ENCODE assay signal across 8 cellular contexts in genomic region chr14:34059925-34060746, GRCh38.
DNase-seq lines count a peak whose midpoint lies in the region; ATAC-seq and TF ChIP-seq lines count a peak whose summit lies in the region.

No MANE protein-coding gene starts in this region.

- TF ChIP-seq CTCF in AG10803 (conservative IDR thresholded peaks at IDR 0.05; ENCODE audit: low read length) (peak; percentile 16; the same call in 1 of the 2 replicates), foreskin fibroblast (IDR thresholded peaks at IDR 0.05; ENCODE audit: low read depth, low read length) (peak; percentile 13)

- peaks cover 20% of the 10 kb centered on the region for H3K27me3 Mint-ChIP-seq in activated T-helper 2 cell treated with anti-CD3 and anti-CD28 coated beads, Interferon-gamma antibody, Interleukin-2, Interleukin-4, amounts not matched to agents 10 μg/mL and 5 μg/mL and 100 μg/mL, durations not matched to agents 14 hours and 24 hours and 36 hours (ENCODE audit: low read depth)
- peaks cover 10 to 12% of the 10 kb centered on the region in 2 donors for H3K27me3 Mint-ChIP-seq in natural killer cell treated with Interleukin-12 subunit alpha and Interleukin-12 subunit beta and Interleukin-15 and Interleukin-18, amount 100 ng/mL, for 72 hours

- peak; percentile 86 for ATAC-seq in GM18868 (IDR thresholded peaks at IDR 0.05; ENCODE audit: unreplicated experiment)
- peak; percentile 75 for ATAC-seq in HG03064 (IDR thresholded peaks at IDR 0.05; ENCODE audit: low read depth, unreplicated experiment)
- peak; percentile 90 to 95 for ATAC-seq in natural killer cell treated with Interleukin-12 subunit alpha and Interleukin-12 subunit beta and Interleukin-15 and Interleukin-18, amount 100 ng/mL, for 72 hours

- peaks cover 40% of the 10 kb centered on the region for H3K4me1 Mint-ChIP-seq in activated T-helper 2 cell treated with anti-CD3 and anti-CD28 coated beads, Interferon-gamma antibody, Interleukin-2, Interleukin-4, amounts not matched to agents 10 μg/mL and 5 μg/mL and 100 μg/mL, durations not matched to agents 14 hours and 24 hours and 36 hours (ENCODE audit: low read depth)
- peaks cover 8 to 12% of the 10 kb centered on the region in 2 donors for H3K4me1 Mint-ChIP-seq in natural killer cell treated with Interleukin-12 subunit alpha and Interleukin-12 subunit beta and Interleukin-15 and Interleukin-18, amount 100 ng/mL, for 72 hours (ENCODE audit: low read depth in 2 of 2)

- H3K4me3 ChIP-seq in AG10803 (ENCODE audit: low read length) (peak overlapping the region; percentile 66), foreskin fibroblast (ENCODE audit: low read depth in 1 of 2, low read length in 2 of 2) (peak overlapping the region; percentile 58), stomach smooth muscle (ENCODE audit: low read length in 2 of 2) (peak overlapping the region; percentile 66 to 83)

- H3K4me1 ChIP-seq in stomach smooth muscle (ENCODE audit: control insufficient read depth, insufficient read depth, low read length): peaks cover 31% of the 10 kb centered on the region

- peak overlapping the region; percentile 86 for H3K27ac Mint-ChIP-seq in activated T-helper 2 cell treated with anti-CD3 and anti-CD28 coated beads, Interferon-gamma antibody, Interleukin-2, Interleukin-4, amounts not matched to agents 10 μg/mL and 5 μg/mL and 100 μg/mL, durations not matched to agents 14 hours and 24 hours and 36 hours
- peak overlapping the region; percentile 55 to 76 for H3K27ac Mint-ChIP-seq in natural killer cell treated with Interleukin-12 subunit alpha and Interleukin-12 subunit beta and Interleukin-15 and Interleukin-18, amount 100 ng/mL, for 72 hours

- H3K4me3 Mint-ChIP-seq in activated T-helper 2 cell treated with anti-CD3 and anti-CD28 coated beads, Interferon-gamma antibody, Interleukin-2, Interleukin-4, amounts not matched to agents 10 μg/mL and 5 μg/mL and 100 μg/mL, durations not matched to agents 14 hours and 24 hours and 36 hours (ENCODE audit: low read depth): peak overlapping the region; percentile 83
- H3K4me3 Mint-ChIP-seq in natural killer cell treated with Interleukin-12 subunit alpha and Interleukin-12 subunit beta and Interleukin-15 and Interleukin-18, amount 100 ng/mL, for 72 hours: peak overlapping the region; percentile 79

- H3K36me3 Mint-ChIP-seq in activated T-helper 2 cell treated with anti-CD3 and anti-CD28 coated beads, Interferon-gamma antibody, Interleukin-2, Interleukin-4, amounts not matched to agents 10 μg/mL and 5 μg/mL and 100 μg/mL, durations not matched to agents 14 hours and 24 hours and 36 hours (ENCODE audit: low read depth): no peaks in the 10 kb centered on the region
- H3K36me3 Mint-ChIP-seq in natural killer cell treated with Interleukin-12 subunit alpha and Interleukin-12 subunit beta and Interleukin-15 and Interleukin-18, amount 100 ng/mL, for 72 hours: no peaks in the 10 kb centered on the region

- DNase-seq in AG10803 (ENCODE audit: low read depth): peak; percentile 61
- DNase-seq in NOMO-1 treated with DMSO at 0.1 percent for 48 hours (lab: John Stamatoyannopoulos, UW; ENCODE audit: unreplicated experiment): peak; percentile 67
- peak; percentile 59 for DNase-seq in activated T-helper 2 cell treated with anti-CD3 and anti-CD28 coated beads, Interferon-gamma antibody, Interleukin-2, Interleukin-4, amounts not matched to agents 10 μg/mL and 5 μg/mL and 100 μg/mL, durations not matched to agents 14 hours and 24 hours and 36 hours (ENCODE audit: low spot score)
- DNase-seq in foreskin fibroblast: peak; percentile 60 to 86
- DNase-seq in natural killer cell treated with Interleukin-12 subunit alpha and Interleukin-12 subunit beta and Interleukin-15 and Interleukin-18, amount 100 ng/mL, for 72 hours (ENCODE audit: low spot score): peak; percentile 81

- no peaks in the 10 kb centered on the region for H3K36me3 ChIP-seq in stomach smooth muscle (ENCODE audit: control insufficient read depth in 2 of 2, insufficient read depth in 2 of 2, low read length in 2 of 2)

- peak overlapping the region; percentile 91 for H3K27ac ChIP-seq in stomach smooth muscle (ENCODE audit: low read length)

- H3K9me3 ChIP-seq in stomach smooth muscle (ENCODE audit: control insufficient read depth in 2 of 2, low read length in 2 of 2): no peaks in the 10 kb centered on the region

- no peaks in the 10 kb centered on the region for H3K27me3 ChIP-seq in stomach smooth muscle (ENCODE audit: control insufficient read depth in 1 of 2, insufficient read depth in 2 of 2, low read length in 2 of 2)

- H3K9me3 Mint-ChIP-seq in activated T-helper 2 cell treated with anti-CD3 and anti-CD28 coated beads, Interferon-gamma antibody, Interleukin-2, Interleukin-4, amounts not matched to agents 10 μg/mL and 5 μg/mL and 100 μg/mL, durations not matched to agents 14 hours and 24 hours and 36 hours: no peaks in the 10 kb centered on the region
- no peaks in the 10 kb centered on the region for H3K9me3 Mint-ChIP-seq in natural killer cell treated with Interleukin-12 subunit alpha and Interleukin-12 subunit beta and Interleukin-15 and Interleukin-18, amount 100 ng/mL, for 72 hours

- intact Hi-C loops in activated T-helper 2 cell treated with anti-CD3 and anti-CD28 coated beads, Interferon-gamma antibody, Interleukin-2, Interleukin-4, amounts not matched to agents 10 μg/mL and 5 μg/mL and 100 μg/mL, durations not matched to agents 14 hours and 24 hours and 36 hours (cut with micrococcal nuclease): loop anchor here (1.0 to 5.0 kb wide), 3 partner anchors 15 to 108 kb away; partner anchors contain the start of gene EGLN3

- H3K9ac ChIP-seq in stomach smooth muscle (ENCODE audit: low read length in 2 of 2): peak overlapping the region; percentile 77 to 90

Comparison
In these comparisons a context has a peak if more than half of its experiments do, and no peak if none do; other contexts are left out.
1. Peak in every context shown above with its lines: DNase-seq, ATAC-seq, H3K4me3 ChIP-seq and H3K27ac ChIP-seq.